In genomic region chr21:25878334-25878733, GRCh38 we compare ENCODE assay signal across 1 cellular context.
TF ChIP-seq lines count a peak whose summit lies in the region.

No MANE protein-coding gene starts in this region.

TF ChIP-seq in IMR-90, 13 proteins besides CTCF, POLR2A, EP300 and RAD21:
- no peak for TF ChIP-seq USF2 (IDR thresholded peaks at IDR 0.05; ENCODE audit: low read depth, low read length)
